1 cellular context compared by ENCODE assay signal in genomic region chr9:90860826-90861225, GRCh38.
TF ChIP-seq lines count a peak whose summit lies in the region.

No MANE protein-coding gene starts in this region.

TF ChIP-seq in HepG2, 621 proteins besides CTCF, POLR2A, EP300 and RAD21 (continued from another document):
- TF ChIP-seq ZHX1 (CRISPR knock-in tag; IDR thresholded peaks at IDR 0.05; ENCODE audit: low read depth): no peak
